Comparison of ENCODE assay signal across 22 cellular contexts in genomic region chr12:3017281-3017680, GRCh38. TPM values are rescaled to one million over a fixed set of nuclear protein-coding genes. Genes with fewer than 3 reads are reported as not detected.
"Had no signal": no experiment of that assay in that cellular context is flagged by ENCODE, and none has a peak within 500 bp of the region (broad histone marks: within the 10 kb centered on the region; RNA-seq: fewer than 3 reads in every experiment).

No MANE protein-coding gene starts in this region.

- H3K4me1 ChIP-seq: colonic mucosa, foreskin keratinocyte, gastroesophageal sphincter had no signal

- H3K4me2 ChIP-seq: hepatocyte had no signal

- DNase-seq: colonic mucosa; cortex of kidney; effector CD8-positive, alpha-beta T cell; effector memory CD8-positive, alpha-beta T cell; endodermal cell; foreskin keratinocyte; hypothalamus; immature natural killer cell; left cardiac atrium; left lung; left ventricle myocardium superior; lower lobe of right lung; mesenchymal stem cell; mucosa of descending colon had no signal

- FAIRE-seq: endometrium, endothelial cell of umbilical vein, frontal cortex, keratinocyte had no signal

- H3K27me3 ChIP-seq: colonic mucosa, esophagus muscularis mucosa, foreskin keratinocyte, gastroesophageal sphincter, heart left ventricle, hepatocyte, left lung had no signal

- H3K36me3 ChIP-seq: colonic mucosa had no signal

- ATAC-seq: effector memory CD8-positive, alpha-beta T cell; foreskin keratinocyte; gastroesophageal sphincter; heart left ventricle; left cardiac atrium; left lung; left ventricle myocardium superior; lower lobe of right lung; mucosa of descending colon had no signal

- H3K4me3 ChIP-seq: colonic mucosa, esophagus muscularis mucosa, gastroesophageal sphincter, heart left ventricle, hepatocyte, left lung, lower lobe of right lung, mucosa of descending colon had no signal

- H3K79me2 ChIP-seq: hepatocyte had no signal

- H3K9me3 ChIP-seq: colonic mucosa, esophagus muscularis mucosa, gastroesophageal sphincter, heart left ventricle, left lung, lower lobe of right lung, mucosa of descending colon had no signal

- H2AFZ ChIP-seq: hepatocyte had no signal

- H3K27ac ChIP-seq: colonic mucosa, esophagus muscularis mucosa, foreskin keratinocyte, gastroesophageal sphincter, heart left ventricle, hepatocyte, left lung, lower lobe of right lung had no signal

RNA-seq across cellular contexts. Expression of gene TEAD4, which starts 58.1 kb away (rescaled TPM):
- polyA plus RNA-seq: immature natural killer cell had no signal
